In the genomic region with DNA sequence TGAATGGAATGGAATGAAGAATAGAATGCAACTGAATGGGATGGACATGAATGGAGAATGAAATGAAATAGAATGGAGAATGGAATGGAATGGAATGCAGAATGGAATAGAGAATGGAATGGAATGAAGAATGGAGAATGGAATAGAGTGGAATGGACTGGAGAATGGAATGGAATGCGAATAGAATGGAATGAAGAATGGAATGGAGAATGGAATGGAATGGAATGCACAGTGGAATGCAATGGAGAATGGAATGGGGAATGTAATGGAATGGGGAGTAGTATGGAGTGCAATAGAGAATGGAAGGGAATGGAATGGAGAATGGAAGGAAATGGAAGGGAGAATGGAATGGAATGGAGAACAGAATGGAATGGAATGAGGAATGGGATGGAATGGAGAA, we compare ENCODE assay signal across 23 cellular contexts.
"Had no signal": no experiment of that assay in that cellular context is flagged by ENCODE, and none has a peak within 500 bp of the region (broad histone marks: within the 10 kb centered on the region; RNA-seq: fewer than 3 reads in every experiment).

No MANE protein-coding gene starts in this region.

- H3K36me3 Mint-ChIP-seq: IgD-negative memory B cell had no signal

- H3K4me1 ChIP-seq: SJSA1 had no signal

- ATAC-seq: K562 had no signal

- H3K9me3 Mint-ChIP-seq: IgD-negative memory B cell had no signal

- H3K4me3 Mint-ChIP-seq: IgD-negative memory B cell had no signal

- H3K27ac ChIP-seq: HL-60, KMS-11, SJSA1, SK-N-MC had no signal

- H3K27me3 ChIP-seq: SJSA1 had no signal

- H3K4me3 ChIP-seq: K562, SJSA1, SK-N-MC had no signal

- DNase-seq: Kasumi-1, MM.1S, NCI-H1092 treated with DMSO at 0.1 percent for 48 hours, NCI-H1436, NCI-H187, NCI-H2029, NCI-H2081 treated with DMSO at 0.1 percent for 48 hours, NCI-H2171, NCI-H226, NCI-H446, NCI-H510A, NCI-H524 treated with DMSO at 0.1 percent for 48 hours, NCI-H69, NCI-H774, Right ventricle myocardium superior, RPMI8226, SIG-M5 had no signal

- H3K27me3 Mint-ChIP-seq: IgD-negative memory B cell had no signal

- H3K27ac Mint-ChIP-seq: IgD-negative memory B cell had no signal

- H3K9ac ChIP-seq: KMS-11 had no signal

- H3K4me1 Mint-ChIP-seq: IgD-negative memory B cell had no signal
